Comparison of ENCODE assay signal across 16 cellular contexts in the genomic region with DNA sequence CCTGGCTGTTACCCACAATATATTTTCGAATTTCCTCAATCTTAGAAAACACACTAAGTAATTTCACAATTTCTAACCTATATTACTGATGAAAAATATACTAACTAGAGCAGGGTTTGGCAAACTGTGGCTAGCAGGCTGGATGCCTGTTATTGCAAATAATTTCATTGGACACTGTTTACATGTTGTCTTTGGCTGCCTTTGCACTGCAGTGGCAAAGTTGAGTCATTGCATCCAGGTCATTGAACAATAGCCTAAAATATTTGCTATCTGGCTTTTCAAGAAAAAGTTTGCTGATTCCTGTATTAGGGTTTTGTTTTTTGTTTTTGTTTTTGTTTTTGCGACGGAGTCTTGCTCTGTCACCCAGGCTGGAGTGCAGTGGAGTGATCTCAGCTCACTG. TPM values are rescaled to one million over a fixed set of nuclear protein-coding genes. Genes with fewer than 3 reads are reported as not detected.
DNase-seq lines count a peak whose midpoint lies in the region; TF ChIP-seq lines count a peak whose summit lies in the region.
"Had no signal": no experiment of that assay in that cellular context is flagged by ENCODE, and none has a peak within 500 bp of the region (broad histone marks: within the 10 kb centered on the region; RNA-seq: fewer than 3 reads in every experiment).

No MANE protein-coding gene starts in this region.

- no peak for TF ChIP-seq POLR2A in stomach (IDR thresholded peaks at IDR 0.05)

- H3K36me3 Mint-ChIP-seq in endodermal cell (ENCODE audit: low read depth): peaks cover 52% of the 10 kb centered on the region

- no peak overlapping the region for H3K27ac ChIP-seq in endodermal cell (ENCODE audit: low read depth, low read length)
- no peak overlapping the region for H3K27ac ChIP-seq in osteoblast (ENCODE audit: low read depth, low read length)
- H3K27ac ChIP-seq in stomach: no peak overlapping the region
- no peak overlapping the region for H3K27ac ChIP-seq in caudate nucleus (ENCODE audit: low read depth, low read length)
- no peak overlapping the region for H3K27ac ChIP-seq in PC-9

- intact Hi-C loops in stomach (cut with DNase I; ENCODE audit: low total_unique reads) (no loop called here), PC-9 (cut with micrococcal nuclease; ENCODE audit: unreplicated experiment) (no loop called here)

- no peak overlapping the region for H3K4me3 Mint-ChIP-seq in endodermal cell
- H3K4me3 Mint-ChIP-seq: activated T-helper 1 cell treated with anti-CD3 and anti-CD28 coated beads, Interleukin-12 subunit alpha, Interleukin-12 subunit beta, Interleukin-2, Interleukin-4 antibody, amounts not matched to agents 30 ng/mL and 10 ng/mL and 1 ng/mL, durations not matched to agents 14 hours and 24 hours and 36 hours; central memory CD8-positive, alpha-beta T cell; T-helper 1 cell treated with Interleukin-12 subunit alpha and Interleukin-12 subunit beta and Interleukin-4 antibody, amounts not matched to agents 30 μg/mL and 1 μg/mL, for 36 hours had no signal

- H3K4me1 ChIP-seq in endodermal cell (ENCODE audit: control insufficient read depth, insufficient read depth, low read length) (no peaks in the 10 kb centered on the region), osteoblast (ENCODE audit: insufficient read depth, low read length) (peaks cover 9% of the 10 kb centered on the region), stomach (no peaks in the 10 kb centered on the region), PC-9 (replicated peaks; ENCODE audit: insufficient read depth) (no peaks in the 10 kb centered on the region)

- H3K9me3 Mint-ChIP-seq in endodermal cell: no peaks in the 10 kb centered on the region
- H3K9me3 Mint-ChIP-seq: activated T-helper 1 cell treated with anti-CD3 and anti-CD28 coated beads, Interleukin-12 subunit alpha, Interleukin-12 subunit beta, Interleukin-2, Interleukin-4 antibody, amounts not matched to agents 30 ng/mL and 10 ng/mL and 1 ng/mL, durations not matched to agents 14 hours and 24 hours and 36 hours; central memory CD8-positive, alpha-beta T cell; T-helper 1 cell treated with Interleukin-12 subunit alpha and Interleukin-12 subunit beta and Interleukin-4 antibody, amounts not matched to agents 30 μg/mL and 1 μg/mL, for 36 hours had no signal

- no TSS peak for BruUV-seq in PC-9 (replicated peaks; lab: Mats Ljungman, UMichigan)

- H4K20me1 ChIP-seq in osteoblast (ENCODE audit: insufficient read depth, low read length) (no peaks in the 10 kb centered on the region), PC-9 (ENCODE audit: insufficient read depth) (no peaks in the 10 kb centered on the region)

- DNase-seq in ELR (ENCODE audit: low read depth): peak; percentile 52
- DNase-seq in NCI-H460 (ENCODE audit: extremely low read depth, low read depth): peak; percentile 68
- no peak for DNase-seq in endodermal cell
- peak; percentile 86 for DNase-seq in osteoblast (ENCODE audit: insufficient read length, low spot score, missing footprints)
- DNase-seq in stomach: no peak
- no peak for DNase-seq in caudate nucleus (lab: John Stamatoyannopoulos, UW)
- DNase-seq in epidermal melanocyte (ENCODE audit: insufficient read length, low spot score): no peak
- DNase-seq in PC-9: no peak
- DNase-seq: activated CD4-positive, alpha-beta T cell treated with anti-CD3 and anti-CD28 coated beads for 48 hours; KG1; NCI-H2171 treated with DMSO at 0.1 percent for 48 hours; OCI-M1; right cardiac atrium had no signal

- H3K9me2 ChIP-seq in PC-9 (ENCODE audit: insufficient read depth): no peaks in the 10 kb centered on the region

- H2AFZ ChIP-seq in osteoblast (ENCODE audit: low read length): no peak overlapping the region
- no peak overlapping the region for H2AFZ ChIP-seq in PC-9

- H3K9ac ChIP-seq in endodermal cell (ENCODE audit: extremely low read depth, low read length, poor library complexity, severe bottlenecking): no peak overlapping the region

- H3K4me2 ChIP-seq in osteoblast (ENCODE audit: insufficient read depth, low read length) (no peak overlapping the region), PC-9 (no peak overlapping the region)

- no peak for TF ChIP-seq EP300 in stomach (IDR thresholded peaks at IDR 0.05)

- CTCF ChIA-PET in PC-9 (lab: Charles Lee): no interaction called here

- H3K9me3 ChIP-seq in endodermal cell (ENCODE audit: control insufficient read depth, low read length): no peaks in the 10 kb centered on the region
- no peaks in the 10 kb centered on the region for H3K9me3 ChIP-seq in osteoblast (ENCODE audit: low read depth, low read length)
- no peaks in the 10 kb centered on the region for H3K9me3 ChIP-seq in stomach
- H3K9me3 ChIP-seq in PC-9 (ENCODE audit: insufficient read depth, low read depth): no peaks in the 10 kb centered on the region

- H3K27ac Mint-ChIP-seq in endodermal cell: no peak overlapping the region
- H3K27ac Mint-ChIP-seq: activated T-helper 1 cell treated with anti-CD3 and anti-CD28 coated beads, Interleukin-12 subunit alpha, Interleukin-12 subunit beta, Interleukin-2, Interleukin-4 antibody, amounts not matched to agents 30 ng/mL and 10 ng/mL and 1 ng/mL, durations not matched to agents 14 hours and 24 hours and 36 hours; T-helper 1 cell treated with Interleukin-12 subunit alpha and Interleukin-12 subunit beta and Interleukin-4 antibody, amounts not matched to agents 30 μg/mL and 1 μg/mL, for 36 hours had no signal

- 93% methylated on average over 3 of the region's 3 CpGs; no CpG with 5 or more reads in 1 of the 2 experiments for WGBS in endodermal cell (ENCODE audit: insufficient coverage in 1 of 2, insufficient read length in 1 of 2), 2 experiments
- WGBS in stomach, 5 donors: 94 to 99% (median 96%) methylated on average over 3 of the region's 3 CpGs

- H3K27me3 Mint-ChIP-seq in endodermal cell (ENCODE audit: insufficient read depth): no peaks in the 10 kb centered on the region
- H3K27me3 Mint-ChIP-seq: central memory CD8-positive, alpha-beta T cell had no signal

- TF ChIP-seq CTCF in endodermal cell (conservative IDR thresholded peaks at IDR 0.05) (peak; percentile 31), osteoblast (IDR thresholded peaks at IDR 0.05; ENCODE audit: extremely low read depth, low read depth, low read length) (no peak), stomach (IDR thresholded peaks at IDR 0.05) (no peak), PC-9 (conservative IDR thresholded peaks at IDR 0.05) (no peak)

- no peaks in the 10 kb centered on the region for H3K27me3 ChIP-seq in endodermal cell (ENCODE audit: control insufficient read depth, insufficient read depth, low read length, poor library complexity, severe bottlenecking)
- H3K27me3 ChIP-seq in osteoblast (ENCODE audit: insufficient read depth, low read length): no peaks in the 10 kb centered on the region
- no peaks in the 10 kb centered on the region for H3K27me3 ChIP-seq in stomach
- no peaks in the 10 kb centered on the region for H3K27me3 ChIP-seq in PC-9 (ENCODE audit: insufficient read depth, low read depth)

- POLR2A ChIA-PET in PC-9 (lab: Charles Lee; ENCODE audit: unreplicated experiment): no interaction called here

- H3K79me2 ChIP-seq in osteoblast (ENCODE audit: insufficient read depth, low read length) (no peaks in the 10 kb centered on the region), PC-9 (ENCODE audit: low read depth) (0 out of 2 replicates have a peak, but pooled peaks cover 2% of the 10 kb centered on the region)

- 0 out of 2 replicates have a peak, but pooled peaks cover 3% of the 10 kb centered on the region for H3F3A ChIP-seq in PC-9 (ENCODE audit: insufficient read depth, low read depth)

- H3K36me3 ChIP-seq in endodermal cell (ENCODE audit: control insufficient read depth, insufficient read depth, low read length) (peaks cover 80% of the 10 kb centered on the region), osteoblast (ENCODE audit: insufficient read depth, low read length) (peaks cover 3% of the 10 kb centered on the region), stomach (peaks cover 0 to 4% (median 0%) of the 10 kb centered on the region in 4 donors), PC-9 (ENCODE audit: low read depth) (0 out of 2 replicates have a peak, but pooled peaks cover 9% of the 10 kb centered on the region)

- H3K4me3 ChIP-seq in endodermal cell (ENCODE audit: low read length) (no peak overlapping the region), osteoblast (ENCODE audit: insufficient read depth, low read length) (no peak overlapping the region), stomach (no peak overlapping the region), PC-9 (no peak overlapping the region)

- H3K4me1 Mint-ChIP-seq in endodermal cell: no peaks in the 10 kb centered on the region

RNA-seq across cellular contexts. Expression of a gene that starts 47.2 kb away (rescaled TPM):
- 39.3 and 40.2 TPM in 2 replicates for total RNA-seq in NCI-H460 (2014; rRNA removed; shearing (Covaris generic))
- 24.3 and 34.2 TPM in 2 replicates for polyA plus RNA-seq in NCI-H460 (2014; cell fraction: nucleus; rRNA removed)
- total RNA-seq in endodermal cell: 10 to 100 TPM; 36.5 to 55.7 TPM
- 63.2 TPM for polyA plus RNA-seq in endodermal cell (2013, experiment 1 of 2)
- 71.0 TPM for polyA plus RNA-seq in endodermal cell (2013, experiment 2 of 2)
- 4.0 and 5.3 TPM in 2 replicates for total RNA-seq in osteoblast
- 1 to 10 TPM; 1.2 to 8.3 (median 2.9) TPM for total RNA-seq in stomach
- 1 to 10 TPM; 1.1 to 4.6 (median 2.1) TPM for polyA plus RNA-seq in stomach
- 21.7 and 35.7 TPM in 2 replicates for total RNA-seq in PC-9 (2021)

RNA-seq across cellular contexts. Expression of a gene that starts 49.6 kb away (rescaled TPM):
- 21.6 and 23.5 TPM in 2 replicates for total RNA-seq in NCI-H460 (2014; rRNA removed; shearing (Covaris generic))
- 17.8 and 30.2 TPM in 2 replicates for polyA plus RNA-seq in NCI-H460 (2014; cell fraction: nucleus; rRNA removed)
- 100 to 1,000 TPM in 1 of 2 donors, 10 to 100 TPM in 1; 96.5 to 113 TPM for total RNA-seq in endodermal cell
- 10.3 TPM for polyA plus RNA-seq in endodermal cell (2013, experiment 1 of 2)
- 10.7 TPM for polyA plus RNA-seq in endodermal cell (2013, experiment 2 of 2)
- total RNA-seq in osteoblast: 0.36 and 0.59 TPM in 2 replicates
- total RNA-seq in stomach: 1 to 10 TPM; 1.4 to 6.8 (median 4.3) TPM
- 1 to 10 TPM; 3.8 to 4.7 (median 4.6) TPM for polyA plus RNA-seq in stomach
- 5.8 and 7.8 TPM in 2 replicates for total RNA-seq in PC-9 (2021)

Comparison
In these comparisons a context has a peak if more than half of its experiments do, and no peak if none do; other contexts are left out.
1. DNase-seq: peak in ELR (single experiment), NCI-H460 (single experiment) and osteoblast (single experiment); none in endodermal cell (single experiment), stomach (single experiment), caudate nucleus (0 of 61), epidermal melanocyte (single experiment) and PC-9 (0 of 2).